9 cellular contexts compared by ENCODE assay signal in genomic region chr14:22850944-22851790, GRCh38. TPM values are rescaled to one million over a fixed set of nuclear protein-coding genes. Genes with fewer than 3 reads are reported as not detected.
DNase-seq lines count a peak whose midpoint lies in the region; ATAC-seq, FAIRE-seq and TF ChIP-seq lines count a peak whose summit lies in the region.
"Had no signal": no experiment of that assay in that cellular context is flagged by ENCODE, and none has a peak within 500 bp of the region (broad histone marks: within the 10 kb centered on the region; RNA-seq: fewer than 3 reads in every experiment).

No MANE protein-coding gene starts in this region.

- H3K27me3 ChIP-seq in bronchial epithelial cell (ENCODE audit: control insufficient read depth, insufficient read depth, low read length) (no peaks in the 10 kb centered on the region), liver (ENCODE audit: control insufficient read depth in 4 of 4, insufficient read depth in 4 of 4, low read length in 3 of 4) (no peaks in the 10 kb centered on the region)

- H3K4me1 ChIP-seq in liver (ENCODE audit: control insufficient read depth in 4 of 4, insufficient read depth in 4 of 4, low read length in 3 of 4) = peaks cover 0 to 12% (median 8%) of the 10 kb centered on the region in 4 donors

- peak; percentile 93 for DNase-seq in AG09319 (ENCODE audit: extremely low read depth, low read depth)
- peak; percentile 96 for DNase-seq in MV-4-11 (lab: John Stamatoyannopoulos, UW)
- peak; percentile 93 for DNase-seq in bronchial epithelial cell (ENCODE audit: low read depth)
- DNase-seq in superior temporal gyrus (ENCODE audit: extremely low spot score) = peak; percentile 42
- DNase-seq in HuH-7 (ENCODE audit: low spot score) = no peak

- no peak for FAIRE-seq in bronchial epithelial cell (lab: Jason Lieb, UNC)
- FAIRE-seq: GM18507 had no signal

- H3K9ac ChIP-seq in liver (ENCODE audit: low read depth in 1 of 2, low read length in 2 of 2) = no peak overlapping the region

- TF ChIP-seq RAD21 in liver (IDR thresholded peaks at IDR 0.05) = peak in 1 of 2 donors; percentile 7

- H3K9me3 ChIP-seq in liver (ENCODE audit: control insufficient read depth in 4 of 4, low read length in 3 of 4) = no peaks in the 10 kb centered on the region

- H3K4me3 ChIP-seq in bronchial epithelial cell (ENCODE audit: low read depth, low read length) (no peak overlapping the region), liver (ENCODE audit: low read depth in 1 of 3, low read length in 3 of 3) (no peak overlapping the region)

- H3K27ac ChIP-seq in liver (ENCODE audit: low read depth in 1 of 2, low read length in 2 of 2) = peak overlapping the region; percentile 50 to 54

- H3K36me3 ChIP-seq in bronchial epithelial cell (ENCODE audit: control insufficient read depth, insufficient read depth, low read length) = peaks cover 6% of the 10 kb centered on the region
- H3K36me3 ChIP-seq in liver (ENCODE audit: control insufficient read depth in 4 of 4, insufficient read depth in 3 of 4, low read depth in 1 of 4, low read length in 3 of 4) = no peaks in the 10 kb centered on the region

- 77% methylated on average over 9 of the region's 9 CpGs for WGBS in liver

- TF ChIP-seq CTCF in AG09319 (IDR thresholded peaks at IDR 0.05; ENCODE audit: low read depth, low read length) (no peak), bronchial epithelial cell (IDR thresholded peaks at IDR 0.05; ENCODE audit: insufficient read depth, low read length, severe bottlenecking) (no peak), liver (IDR thresholded peaks at IDR 0.05; ENCODE audit: low read depth, low read length, missing input control) (no peak)

- ATAC-seq in GM18870 (IDR thresholded peaks at IDR 0.05; ENCODE audit: unreplicated experiment) (no peak), HG03342 (IDR thresholded peaks at IDR 0.05; ENCODE audit: unreplicated experiment) (no peak)

TF ChIP-seq in liver, 16 proteins besides CTCF, POLR2A, EP300 and RAD21:
- TF ChIP-seq FOXA1 (IDR thresholded peaks at IDR 0.05) (no peak), JUND (IDR thresholded peaks at IDR 0.05) (peak; percentile 30 to 45)

RNA-seq across cellular contexts. Expression of gene MMP14, which starts 14.8 kb away (rescaled TPM):
- total RNA-seq in bronchial epithelial cell (126 and 140 TPM in 2 replicates), liver (1 to 10 TPM; 7.6 to 8.4 TPM)
- polyA plus RNA-seq in liver = 10 to 100 TPM in 1 of 2 donors, under 1 TPM in 1; 0.86 to 10.6 TPM

RNA-seq across cellular contexts. Expression of gene LRP10, which starts 20.4 kb away (rescaled TPM):
- 34.8 and 63.6 TPM in 2 replicates for total RNA-seq in bronchial epithelial cell
- 10 to 100 TPM; 30.0 to 32.6 TPM for total RNA-seq in liver
- 10 to 100 TPM; 19.5 to 61.7 TPM for polyA plus RNA-seq in liver

RNA-seq across cellular contexts. Expression of gene MRPL52, which starts 21.5 kb away (rescaled TPM):
- 33.2 and 38.7 TPM in 2 replicates for total RNA-seq in bronchial epithelial cell
- 10 to 100 TPM in 1 of 2 donors, 1 to 10 TPM in 1; 9.1 to 19.1 TPM for total RNA-seq in liver
- 100 to 1,000 TPM in 1 of 2 donors, 10 to 100 TPM in 1; 54.1 to 142 TPM for polyA plus RNA-seq in liver

RNA-seq across cellular contexts. Expression of gene REM2, which starts 31.9 kb away (rescaled TPM):
- under 0.01 TPM in 1 of 2 replicates, not detected in the other for total RNA-seq in bronchial epithelial cell
- under 1 TPM; 0.08 to 0.14 TPM for total RNA-seq in liver
- polyA plus RNA-seq in liver = under 1 TPM in 1 of 2 donors, not detected in 1; 0.11 TPM

RNA-seq across cellular contexts. Expression of gene SLC7A7, which starts 35.9 kb away (rescaled TPM):
- 0.51 and 0.79 TPM in 2 replicates for total RNA-seq in bronchial epithelial cell
- total RNA-seq in liver = 10 to 100 TPM in 1 of 2 donors, 1 to 10 TPM in 1; 9.2 to 14.3 TPM
- 1 to 10 TPM; 2.8 to 8.3 TPM for polyA plus RNA-seq in liver

Comparison
In these comparisons a context has a peak if more than half of its experiments do, and no peak if none do; other contexts are left out.
1. RNA of gene MMP14, which starts 14.8 kb away (total RNA-seq): 126 to 140 TPM in bronchial epithelial cell; 7.6 to 8.4 TPM in liver; every median in the first group is over 10 times any median in the second.